Comparison of ENCODE assay signal across 15 cellular contexts in the genomic region with DNA sequence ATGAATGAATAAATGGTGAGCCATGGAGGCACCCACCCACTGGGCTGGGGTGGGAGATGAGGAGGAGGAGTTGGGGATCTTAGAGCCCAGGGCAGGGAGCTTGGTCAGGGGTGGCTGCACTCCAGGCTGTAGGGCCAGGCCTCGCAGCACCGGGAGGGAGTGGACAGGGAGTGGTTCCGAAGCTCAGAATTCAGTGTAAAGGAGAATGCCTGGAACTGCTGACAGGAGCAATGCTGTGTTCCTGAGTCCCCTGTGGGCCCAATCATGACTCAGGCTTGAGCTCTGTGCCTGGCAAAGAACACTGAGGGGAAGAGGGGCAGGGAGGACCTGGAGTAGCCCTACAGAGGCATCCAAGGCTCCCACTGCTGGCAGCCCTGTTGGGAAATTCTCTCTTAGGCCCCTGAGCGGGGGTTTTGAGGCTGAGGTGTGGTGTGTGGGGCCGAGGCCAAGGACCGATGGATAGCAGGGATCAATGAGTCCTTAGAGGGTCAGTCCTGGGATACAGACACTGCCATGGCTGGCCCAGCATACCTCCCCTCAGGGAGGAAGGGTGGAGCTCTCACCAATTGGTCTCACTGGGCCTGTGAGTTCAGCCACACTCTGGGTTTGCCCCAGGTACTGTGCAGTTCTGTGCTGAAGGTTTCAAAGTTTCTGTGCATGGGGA. TPM values are rescaled to one million over a fixed set of nuclear protein-coding genes. Genes with fewer than 3 reads are reported as not detected.
A peak's percentile ranks its signal among the peaks of the same experiment; 100 is the strongest.
DNase-seq lines count a peak whose midpoint lies in the region; ATAC-seq and TF ChIP-seq lines count a peak whose summit lies in the region.
"Had no signal": no experiment of that assay in that cellular context is flagged by ENCODE, and none has a peak within 500 bp of the region (broad histone marks: within the 10 kb centered on the region; RNA-seq: fewer than 3 reads in every experiment).

No MANE protein-coding gene starts in this region.

- intact Hi-C loops in Right ventricle myocardium superior (cut with DNase I): no loop called here
- intact Hi-C loops in heart left ventricle (cut with DNase I): no loop called here

- no peak for TF ChIP-seq POLR2A in heart left ventricle (IDR thresholded peaks at IDR 0.05)

- no peak overlapping the region for H3K4me3 ChIP-seq in right atrium auricular region
- H3K4me3 ChIP-seq in heart left ventricle: no peak overlapping the region
- H3K4me3 ChIP-seq in subcutaneous abdominal adipose tissue (ENCODE audit: low read depth in 1 of 5, low read length in 5 of 5): no peak overlapping the region
- H3K4me3 ChIP-seq: ascending aorta, uterus had no signal

- 64 to 72% (median 68%) methylated on average over 6 of the region's 6 CpGs for WGBS in heart left ventricle, 4 donors

- no peak for TF ChIP-seq CTCF in right atrium auricular region (IDR thresholded peaks at IDR 0.05)
- no peak for TF ChIP-seq CTCF in heart left ventricle (IDR thresholded peaks at IDR 0.05)

- H3K27me3 ChIP-seq in right atrium auricular region (no peaks in the 10 kb centered on the region), heart left ventricle (no peaks in the 10 kb centered on the region), subcutaneous abdominal adipose tissue (ENCODE audit: control insufficient read depth in 5 of 5, insufficient read depth in 4 of 5, low read length in 5 of 5) (no peaks in the 10 kb centered on the region)
- H3K27me3 ChIP-seq: ascending aorta, uterus had no signal

- H3K9me3 ChIP-seq in right atrium auricular region (no peaks in the 10 kb centered on the region), heart left ventricle (no peaks in the 10 kb centered on the region), subcutaneous abdominal adipose tissue (ENCODE audit: control insufficient read depth in 5 of 5, low read length in 5 of 5) (no peaks in the 10 kb centered on the region)
- H3K9me3 ChIP-seq: ascending aorta, uterus had no signal

- peak; percentile 25 for ATAC-seq in Right ventricle myocardium superior (ENCODE audit: poor library complexity)
- ATAC-seq in heart left ventricle: peak in 3 of 4 donors; percentile 12 to 44 (median 21)
- ATAC-seq: Panc1 had no signal

- H3K27ac ChIP-seq in right atrium auricular region: no peak overlapping the region
- H3K27ac ChIP-seq in heart left ventricle: peak overlapping the region in 5 of 12 donors; percentile 3 to 81 (median 38)
- H3K27ac ChIP-seq in subcutaneous abdominal adipose tissue (ENCODE audit: low read depth, low read length): peak overlapping the region; percentile 26
- H3K27ac ChIP-seq: ascending aorta, uterus had no signal

- peaks cover 0 to 27% of the 10 kb centered on the region in 2 donors for H3K4me1 ChIP-seq in right atrium auricular region
- peaks cover 0 to 69% (median 8%) of the 10 kb centered on the region in 12 donors for H3K4me1 ChIP-seq in heart left ventricle
- H3K4me1 ChIP-seq in subcutaneous abdominal adipose tissue (ENCODE audit: control insufficient read depth in 5 of 5, insufficient read depth in 5 of 5, low read length in 5 of 5): peaks cover 3 to 72% (median 64%) of the 10 kb centered on the region in 5 donors
- H3K4me1 ChIP-seq: ascending aorta, uterus had no signal

- H3K36me3 ChIP-seq in right atrium auricular region (no peaks in the 10 kb centered on the region), heart left ventricle (no peaks in the 10 kb centered on the region), subcutaneous abdominal adipose tissue (ENCODE audit: control insufficient read depth in 5 of 5, insufficient read depth in 5 of 5, low read length in 5 of 5) (no peaks in the 10 kb centered on the region)
- H3K36me3 ChIP-seq: ascending aorta, uterus had no signal

- DNase-seq in Right ventricle myocardium superior (no peak), right atrium auricular region (ENCODE audit: low spot score) (no peak), heart left ventricle (peak in 1 of 5 donors; percentile 58), NCI-H2029 treated with DMSO at 0.1 percent for 48 hours (lab: John Stamatoyannopoulos, UW) (no peak), amygdala (lab: John Stamatoyannopoulos, UW) (no peak)
- DNase-seq: activated CD4-positive, alpha-beta T cell treated with anti-CD3 and anti-CD28 coated beads for 1 hour; activated T-cell treated with anti-CD3 and anti-CD28 coated beads, Interleukin-2, amount 50 U/mL, for 24 hours; DMS53; kidney glomerular epithelial cell; NCI-H187 treated with DMSO at 0.1 percent for 48 hours; NCI-H69; uterus had no signal

- peak overlapping the region in 1 of 5 donors; percentile 30 for H3K9ac ChIP-seq in subcutaneous abdominal adipose tissue (ENCODE audit: low read length in 5 of 5)

RNA-seq across cellular contexts. Expression of a gene that starts 9.5 kb away (rescaled TPM):
- total RNA-seq in Right ventricle myocardium superior: 20.3 TPM
- total RNA-seq in right atrium auricular region: 10 to 100 TPM; 21.3 to 22.2 TPM
- total RNA-seq in heart left ventricle: 10 to 100 TPM; 18.8 to 33.1 (median 26.7) TPM
- polyA plus RNA-seq in heart left ventricle: 10 to 100 TPM; 26.3 to 29.2 TPM

RNA-seq across cellular contexts. Expression of a gene that starts 18.0 kb away (rescaled TPM):
- total RNA-seq in Right ventricle myocardium superior (1.1 TPM), right atrium auricular region (10 to 100 TPM; 11.9 to 36.9 TPM), heart left ventricle (10 to 100 TPM in 1 of 9 donors, 1 to 10 TPM in 3, under 1 TPM in 2, not detected in 3; 0.52 to 38.9 (median 1.0) TPM)
- polyA plus RNA-seq in heart left ventricle: under 1 TPM; 0.61 to 0.69 TPM

RNA-seq across cellular contexts. Expression of a gene that starts 18.7 kb away (rescaled TPM):
- total RNA-seq in Right ventricle myocardium superior (5.2 TPM), right atrium auricular region (10 to 100 TPM; 10.1 to 13.7 TPM), heart left ventricle (10 to 100 TPM in 6 of 9 donors, 1 to 10 TPM in 3; 6.3 to 18.1 (median 11.3) TPM)
- polyA plus RNA-seq in heart left ventricle: 10 to 100 TPM in 1 of 2 donors, 1 to 10 TPM in 1; 5.5 to 10.7 TPM

RNA-seq across cellular contexts. Expression of a gene that starts 18.7 kb away (rescaled TPM):
- total RNA-seq in Right ventricle myocardium superior (23.4 TPM), right atrium auricular region (10 to 100 TPM; 13.9 to 15.5 TPM), heart left ventricle (10 to 100 TPM; 22.1 to 34.0 (median 27.8) TPM)
- polyA plus RNA-seq in heart left ventricle: 10 to 100 TPM; 13.5 to 29.8 TPM

RNA-seq across cellular contexts. Expression of a gene that starts 26.8 kb away (rescaled TPM):
- total RNA-seq in Right ventricle myocardium superior (2.9 TPM), right atrium auricular region (1 to 10 TPM; 2.0 to 6.6 TPM), heart left ventricle (10 to 100 TPM in 1 of 9 donors, 1 to 10 TPM in 8; 1.7 to 10.1 (median 3.0) TPM)
- polyA plus RNA-seq in heart left ventricle: 1 to 10 TPM; 2.6 to 3.2 TPM
